Comparison of ENCODE assay signal across 27 cellular contexts in genomic region chr4:158128540-158128939, GRCh38. TPM values are rescaled to one million over a fixed set of nuclear protein-coding genes. Genes with fewer than 3 reads are reported as not detected.
"Had no signal": no experiment of that assay in that cellular context is flagged by ENCODE, and none has a peak within 500 bp of the region (broad histone marks: within the 10 kb centered on the region; RNA-seq: fewer than 3 reads in every experiment).

No MANE protein-coding gene starts in this region.

- H3K27ac Mint-ChIP-seq: naive thymus-derived CD8-positive, alpha-beta T cell; natural killer cell treated with Interleukin-12 subunit alpha and Interleukin-12 subunit beta and Interleukin-15 and Interleukin-18, amount 100 ng/mL, for 72 hours; progenitor cell of endocrine pancreas; stimulated activated effector memory CD8-positive, alpha-beta T cell treated with anti-CD3 and anti-CD28 coated beads, Interleukin-12 subunit alpha, Interleukin-12 subunit beta, amount 100 ng/mL, for 72 hours; stimulated activated naive B cell treated with anti-CD40 and anti-IgM and Interleukin-4, amounts not matched to agents 10 μg/mL and 1 μg/mL and 100 μg/mL, for 72 hours; stimulated activated naive CD8-positive, alpha-beta T cell treated with anti-CD3 and anti-CD28 coated beads, Interleukin-15, Interleukin-2, amounts not matched to agents 100 ng/mL and 50 ng/mL, for 24 hours had no signal

- H2AFZ ChIP-seq: parathyroid adenoma had no signal

- H3K4me3 ChIP-seq: psoas muscle, right lobe of liver, sigmoid colon, stomach, thoracic aorta, thyroid gland, tibial nerve, upper lobe of left lung, vagina had no signal

- H3K27me3 Mint-ChIP-seq: natural killer cell treated with Interleukin-12 subunit alpha and Interleukin-12 subunit beta and Interleukin-15 and Interleukin-18, amount 100 ng/mL, for 72 hours; progenitor cell of endocrine pancreas; stimulated activated naive CD8-positive, alpha-beta T cell treated with anti-CD3 and anti-CD28 coated beads, Interleukin-15, Interleukin-2, amounts not matched to agents 100 ng/mL and 50 ng/mL, for 24 hours had no signal

- DNase-seq: naive thymus-derived CD8-positive, alpha-beta T cell; nucleus accumbens; psoas muscle; right lobe of liver; sigmoid colon; small intestine; stimulated activated CD4-positive, alpha-beta T cell treated with anti-CD3 and anti-CD28 coated beads, Interleukin-15, amount 100 ng/mL, for 24 hours; stimulated activated CD4-positive, alpha-beta T cell treated with anti-CD3 and anti-CD28 coated beads, Interleukin-2, amount 100 ng/mL, for 24 hours; stimulated activated CD4-positive, alpha-beta T cell treated with anti-CD3 and anti-CD28 coated beads, Interleukin-2, amount 100 ng/mL, for 48 hours; stimulated activated CD4-positive, alpha-beta T cell treated with anti-CD3 and anti-CD28 coated beads, Interleukin-4, amount 100 ng/mL, for 24 hours; stimulated activated naive B cell treated with anti-CD40 and anti-IgM and Interleukin-4, amounts not matched to agents 10 μg/mL and 1 μg/mL and 100 μg/mL, for 72 hours; stimulated activated naive CD4-positive, alpha-beta T cell treated with Interleukin-2 at 50 U/mL for 16 hours; stomach; thyroid gland; trophoblast cell; upper lobe of left lung had no signal

- H3K79me2 ChIP-seq: parathyroid adenoma had no signal

- H3K4me3 Mint-ChIP-seq: naive thymus-derived CD8-positive, alpha-beta T cell; natural killer cell treated with Interleukin-12 subunit alpha and Interleukin-12 subunit beta and Interleukin-15 and Interleukin-18, amount 100 ng/mL, for 72 hours; stimulated activated effector memory CD8-positive, alpha-beta T cell treated with anti-CD3 and anti-CD28 coated beads, Interleukin-12 subunit alpha, Interleukin-12 subunit beta, amount 100 ng/mL, for 72 hours; stimulated activated naive B cell treated with anti-CD40 and anti-IgM and Interleukin-4, amounts not matched to agents 10 μg/mL and 1 μg/mL and 100 μg/mL, for 72 hours; stimulated activated naive CD8-positive, alpha-beta T cell treated with anti-CD3 and anti-CD28 coated beads, Interleukin-15, Interleukin-2, amounts not matched to agents 100 ng/mL and 50 ng/mL, for 24 hours had no signal

- H3K36me3 Mint-ChIP-seq: naive thymus-derived CD8-positive, alpha-beta T cell; natural killer cell treated with Interleukin-12 subunit alpha and Interleukin-12 subunit beta and Interleukin-15 and Interleukin-18, amount 100 ng/mL, for 72 hours; stimulated activated effector memory CD8-positive, alpha-beta T cell treated with anti-CD3 and anti-CD28 coated beads, Interleukin-12 subunit alpha, Interleukin-12 subunit beta, amount 100 ng/mL, for 72 hours; stimulated activated naive B cell treated with anti-CD40 and anti-IgM and Interleukin-4, amounts not matched to agents 10 μg/mL and 1 μg/mL and 100 μg/mL, for 72 hours had no signal

- H3K9me3 ChIP-seq: neutrophil, psoas muscle, right lobe of liver, sigmoid colon, stomach, thoracic aorta, thyroid gland, tibial nerve, upper lobe of left lung, vagina had no signal

- H3K4me1 ChIP-seq: parathyroid adenoma, psoas muscle, right lobe of liver, thyroid gland, upper lobe of left lung had no signal

- ATAC-seq: naive thymus-derived CD8-positive, alpha-beta T cell; natural killer cell treated with Interleukin-12 subunit alpha and Interleukin-12 subunit beta and Interleukin-15 and Interleukin-18, amount 100 ng/mL, for 72 hours; psoas muscle; right cardiac atrium; right lobe of liver; stimulated activated effector memory CD8-positive, alpha-beta T cell treated with anti-CD3 and anti-CD28 coated beads, Interleukin-12 subunit alpha, Interleukin-12 subunit beta, amount 100 ng/mL, for 72 hours; stimulated activated naive B cell treated with anti-CD40 and anti-IgM and Interleukin-4, amounts not matched to agents 10 μg/mL and 1 μg/mL and 100 μg/mL, for 72 hours had no signal

- H3K27me3 ChIP-seq: neutrophil, right lobe of liver, sigmoid colon, stomach, thyroid gland, tibial nerve, upper lobe of left lung, vagina had no signal

- H3K27ac ChIP-seq: neutrophil, parathyroid adenoma, psoas muscle, right lobe of liver, stomach, thyroid gland, tibial nerve, upper lobe of left lung, vagina had no signal

- H3K36me3 ChIP-seq: neutrophil, right lobe of liver, thyroid gland, vagina had no signal

- H3K4me1 Mint-ChIP-seq: naive thymus-derived CD8-positive, alpha-beta T cell; stimulated activated effector memory CD8-positive, alpha-beta T cell treated with anti-CD3 and anti-CD28 coated beads, Interleukin-12 subunit alpha, Interleukin-12 subunit beta, amount 100 ng/mL, for 72 hours; stimulated activated naive B cell treated with anti-CD40 and anti-IgM and Interleukin-4, amounts not matched to agents 10 μg/mL and 1 μg/mL and 100 μg/mL, for 72 hours had no signal

- FAIRE-seq: small intestine, urothelium cell line had no signal

- H3K9me3 Mint-ChIP-seq: stimulated activated naive B cell treated with anti-CD40 and anti-IgM and Interleukin-4, amounts not matched to agents 10 μg/mL and 1 μg/mL and 100 μg/mL, for 72 hours; stimulated activated naive CD8-positive, alpha-beta T cell treated with anti-CD3 and anti-CD28 coated beads, Interleukin-15, Interleukin-2, amounts not matched to agents 100 ng/mL and 50 ng/mL, for 24 hours had no signal

RNA-seq across cellular contexts. Expression of gene GASK1B, which starts 44.3 kb away (rescaled TPM):
- total RNA-seq: natural killer cell treated with Interleukin-12 subunit alpha and Interleukin-12 subunit beta and Interleukin-15 and Interleukin-18, amount 100 ng/mL, for 72 hours had no signal
- polyA plus RNA-seq: naive thymus-derived CD8-positive, alpha-beta T cell had no signal
